Comparison of ENCODE assay signal across 8 cellular contexts in the genomic region with DNA sequence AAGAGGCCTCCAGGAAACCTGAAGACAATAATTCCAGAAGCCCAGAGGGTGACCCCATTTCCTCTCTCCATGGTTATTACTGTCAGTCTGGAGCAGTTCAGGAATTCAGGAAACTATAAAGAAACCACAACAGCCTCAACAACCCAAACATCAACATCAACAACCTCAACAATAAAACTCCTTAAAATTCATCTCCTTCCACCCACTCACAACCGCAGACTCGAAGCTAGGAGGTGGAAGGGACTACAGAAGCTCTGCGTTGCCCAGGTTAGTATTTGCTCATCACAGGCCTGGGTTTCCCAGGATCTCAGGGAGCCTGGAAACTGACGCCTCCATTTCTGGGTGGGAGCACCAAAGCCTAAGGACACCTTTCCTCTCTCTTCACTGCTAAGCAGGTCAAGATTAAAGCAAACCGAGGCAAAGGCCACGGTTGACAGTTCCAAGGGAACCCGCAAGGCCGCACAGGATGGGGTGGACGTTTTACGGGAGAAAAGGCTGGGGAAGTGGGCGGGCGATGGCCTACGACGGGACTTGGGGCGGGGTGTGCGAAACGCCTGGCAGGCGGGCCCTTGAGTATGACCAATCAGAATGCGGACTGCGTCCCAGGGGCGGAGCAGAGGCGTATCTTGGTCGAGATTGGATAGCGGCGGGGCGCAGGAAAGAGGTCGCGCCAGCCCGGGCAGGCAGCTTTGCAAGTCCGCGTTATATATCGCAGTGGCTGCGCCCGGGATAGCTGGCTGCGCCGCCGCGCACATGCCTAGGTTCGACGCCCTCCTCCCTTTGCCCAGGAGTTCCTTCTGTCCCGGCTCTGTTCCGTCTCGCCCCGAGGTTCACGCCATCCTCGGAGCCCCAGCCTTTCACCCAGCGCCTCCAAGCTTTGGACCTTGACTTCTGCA. TPM values are rescaled to one million over a fixed set of nuclear protein-coding genes. Genes with fewer than 3 reads are reported as not detected.
DNase-seq lines count a peak whose midpoint lies in the region; ATAC-seq, FAIRE-seq and TF ChIP-seq lines count a peak whose summit lies in the region.

A gene with protein sequence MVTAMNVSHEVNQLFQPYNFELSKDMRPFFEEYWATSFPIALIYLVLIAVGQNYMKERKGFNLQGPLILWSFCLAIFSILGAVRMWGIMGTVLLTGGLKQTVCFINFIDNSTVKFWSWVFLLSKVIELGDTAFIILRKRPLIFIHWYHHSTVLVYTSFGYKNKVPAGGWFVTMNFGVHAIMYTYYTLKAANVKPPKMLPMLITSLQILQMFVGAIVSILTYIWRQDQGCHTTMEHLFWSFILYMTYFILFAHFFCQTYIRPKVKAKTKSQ (plus strand): TSS at position 654 of the 896 bp plus-strand sequence. CDS start 250 bp downstream, outside the sequence.

- peak within 1 kb of the TSS; percentile 85 to 88 for H3K27ac ChIP-seq in kidney (ENCODE audit: low read depth in 2 of 2, low read length in 2 of 2)

- H3K36me3 ChIP-seq in kidney (ENCODE audit: control insufficient read depth in 1 of 2, insufficient read depth in 2 of 2, low read length in 2 of 2) = no peaks in the 10 kb centered on the region

- peaks cover 5 to 17% of the 10 kb centered on the region in 2 donors for H3K4me1 ChIP-seq in kidney (ENCODE audit: control insufficient read depth in 1 of 2, insufficient read depth in 1 of 2, low read depth in 1 of 2, low read length in 2 of 2)

- TF ChIP-seq CTCF in GM12865 (IDR thresholded peaks at IDR 0.05; ENCODE audit: insufficient read depth, low read depth, low read length, missing control alignments) = no peak
- no peak for TF ChIP-seq CTCF in kidney (IDR thresholded peaks at IDR 0.05; ENCODE audit: borderline replicate concordance, extremely low read depth, insufficient read depth)

- no peaks in the 10 kb centered on the region for H3K9me3 ChIP-seq in kidney (ENCODE audit: control insufficient read depth in 1 of 2, low read length in 2 of 2)

- H3K4me3 ChIP-seq in GM12865 (ENCODE audit: low read depth, low read length) (peak within 1 kb of the TSS; percentile 31), kidney (ENCODE audit: low read length in 2 of 2) (peak within 1 kb of the TSS; percentile 51 to 52)

- intact Hi-C loops in kidney (cut with DNase I) = no loop called here

- peak within 1 kb of the TSS; percentile 27 to 37 for H3K9ac ChIP-seq in kidney (ENCODE audit: low read length in 2 of 2)

- DNase-seq in GM12865 (ENCODE audit: low read depth) = peak; percentile 94
- peak; percentile 76 to 81 for DNase-seq in NCI-H1930 (lab: John Stamatoyannopoulos, UW)
- DNase-seq in activated CD4-positive, alpha-beta T cell treated with anti-CD3 and anti-CD28 coated beads for 1 hour = peak; percentile 74
- DNase-seq in cerebellar nuclear complex (lab: John Stamatoyannopoulos, UW) = peak; percentile 21 to 69
- peak; percentile 97 for DNase-seq in kidney
- peak; percentile 78 for DNase-seq in stimulated activated CD4-positive, alpha-beta T cell treated with anti-CD3 and anti-CD28 coated beads, Interleukin-12 subunit alpha, Interleukin-12 subunit beta, amount 100 ng/mL, for 4 hours

- ATAC-seq in HG02798 (IDR thresholded peaks at IDR 0.05; ENCODE audit: poor library complexity, unreplicated experiment) = peak; percentile 88
- no peak for ATAC-seq in HG03097 (IDR thresholded peaks at IDR 0.05; ENCODE audit: low FRiP score, unreplicated experiment)

- FAIRE-seq in kidney (lab: Jason Lieb, UNC) = peak; percentile 38

RNA-seq across cellular contexts. Expression of the gene that starts here (rescaled TPM):
- 0.35 TPM for total RNA-seq in kidney
- polyA plus RNA-seq in kidney (ENCODE audit: insufficient read depth, low read depth, low replicate concordance) = not detected

Comparison
In these comparisons a context has a peak if more than half of its experiments do, and no peak if none do; other contexts are left out.
1. Peak in DNase-seq, H3K4me3 ChIP-seq, H3K27ac ChIP-seq and H3K9ac ChIP-seq in kidney; RNA of the gene not detected or under 1 TPM.
2. DNase-seq: peak in every context shown above with its lines; median percentile 97 in kidney; 94 in GM12865; 78 in NCI-H1930; 78 in stimulated activated CD4-positive, alpha-beta T cell treated with anti-CD3 and anti-CD28 coated beads, Interleukin-12 subunit alpha, Interleukin-12 subunit beta, amount 100 ng/mL, for 4 hours; 74 in activated CD4-positive, alpha-beta T cell treated with anti-CD3 and anti-CD28 coated beads for 1 hour; 45 in cerebellar nuclear complex.